ENCODE assay signal across 24 cellular contexts in genomic region chr2:238595750-238596570, GRCh38.
DNase-seq lines count a peak whose midpoint lies in the region; ATAC-seq and TF ChIP-seq lines count a peak whose summit lies in the region.
"Had no signal": no experiment of that assay in that cellular context is flagged by ENCODE, and none has a peak within 500 bp of the region (broad histone marks: within the 10 kb centered on the region; RNA-seq: fewer than 3 reads in every experiment).

No MANE protein-coding gene starts in this region.

- intact Hi-C loops in transverse colon (cut with DNase I; ENCODE audit: low total_unique reads), result no loop called here

- peaks cover 3% of the 10 kb centered on the region for H3K9me3 Mint-ChIP-seq in neural crest cell
- H3K9me3 Mint-ChIP-seq: GM23338 had no signal

- H3K4me3 Mint-ChIP-seq in neural crest cell, result no peak overlapping the region
- H3K4me3 Mint-ChIP-seq: B cell, GM23338, T-helper 17 cell had no signal

- no peak for ATAC-seq in left lobe of liver
- ATAC-seq: GM23338; naive thymus-derived CD8-positive, alpha-beta T cell; T-helper 17 cell had no signal

- TF ChIP-seq EP300 in transverse colon (IDR thresholded peaks at IDR 0.05; ENCODE audit: low read depth), result no peak

- no peak for TF ChIP-seq CTCF in fibroblast of lung (conservative IDR thresholded peaks at IDR 0.05 in 1 of 2, IDR thresholded peaks at IDR 0.05 in 1 of 2; ENCODE audit: low read depth in 1 of 2, low read length in 2 of 2)
- TF ChIP-seq CTCF in neural crest cell (conservative IDR thresholded peaks at IDR 0.05), result no peak
- TF ChIP-seq CTCF in transverse colon (IDR thresholded peaks at IDR 0.05), result no peak

- H3K4me3 ChIP-seq in fibroblast of lung (replicated peaks in 1 of 4; ENCODE audit: control extremely low read depth in 1 of 4, insufficient read depth in 1 of 4, low read depth in 3 of 4, low read length in 4 of 4) (no peak overlapping the region), transverse colon (no peak overlapping the region)
- H3K4me3 ChIP-seq: dorsolateral prefrontal cortex, GM23338, thyroid gland had no signal

- peak overlapping the region; percentile 20 for H2AFZ ChIP-seq in fibroblast of lung (ENCODE audit: low read length)

- TF ChIP-seq POLR2A in transverse colon (IDR thresholded peaks at IDR 0.05), result no peak

- H4K20me1 ChIP-seq in fibroblast of lung (ENCODE audit: control insufficient read depth, extremely low read depth, insufficient read depth, low read length), result no peaks in the 10 kb centered on the region

- in situ Hi-C loops in transverse colon (cut with MboI; ENCODE audit: low pct_ligation_motif_present in 1 of 4, low pct_unique_long_range_greater_than_20kb in 1 of 4, low sequenced_read_pairs in 3 of 4), result no loop called here

- no peaks in the 10 kb centered on the region for H3K36me3 Mint-ChIP-seq in neural crest cell (ENCODE audit: low read depth)
- H3K36me3 Mint-ChIP-seq: naive thymus-derived CD8-positive, alpha-beta T cell had no signal

- H3K9ac ChIP-seq in fibroblast of lung (ENCODE audit: insufficient read depth, low read length), result no peak overlapping the region

- H3K4me1 ChIP-seq in fibroblast of lung (ENCODE audit: control insufficient read depth, extremely low read depth, insufficient read depth, low read length) (peaks cover 13% of the 10 kb centered on the region), transverse colon (peaks cover 5 to 14% (median 7%) of the 10 kb centered on the region in 4 donors)

- H3K36me3 ChIP-seq in fibroblast of lung (ENCODE audit: control insufficient read depth, insufficient read depth, low read length) (no peaks in the 10 kb centered on the region), transverse colon (no peaks in the 10 kb centered on the region)
- H3K36me3 ChIP-seq: thyroid gland, WERI-Rb-1 had no signal

- WGBS in transverse colon (ENCODE audit: low coverage in 1 of 2), 2 donors, result 80 to 84% methylated on average over 10 to 20 of the region's 20 CpGs

- DNase-seq in NCI-H82 (lab: John Stamatoyannopoulos, UW) (peak; percentile 64), NCI-H82 treated with DMSO at 0.1 percent for 48 hours (lab: John Stamatoyannopoulos, UW; ENCODE audit: unreplicated experiment) (no peak), fibroblast of lung (ENCODE audit: low read depth in 2 of 2) (no peak), neural crest cell (ENCODE audit: low read depth, low spot score) (no peak), transverse colon (no peak), middle frontal gyrus (ENCODE audit: extremely low spot score, low spot score) (no peak), left lobe of liver (ENCODE audit: low spot score) (no peak)
- DNase-seq in stimulated activated naive CD4-positive, alpha-beta T cell treated with Interleukin-2 at 50 U/mL for 16 hours (lab: John Stamatoyannopoulos, UW), result no peak
- DNase-seq: activated CD4-positive, alpha-beta T cell treated with anti-CD3 and anti-CD28 coated beads, Interleukin-2, amount 50 U/mL, for 48 hours; activated naive CD4-positive, alpha-beta T cell; amniotic stem cell; caudate nucleus; COR-L47; dorsolateral prefrontal cortex; Karpas-422; naive thymus-derived CD8-positive, alpha-beta T cell; NCI-H524 treated with DMSO at 0.1 percent for 48 hours; OCI-M1; T-helper 17 cell; thyroid gland; WERI-Rb-1 had no signal

- peak overlapping the region; percentile 78 for H3K27ac Mint-ChIP-seq in neural crest cell (ENCODE audit: unreplicated experiment)
- H3K27ac Mint-ChIP-seq: B cell, GM23338, T-helper 17 cell had no signal

- H3K4me2 ChIP-seq in fibroblast of lung (ENCODE audit: extremely low read depth, insufficient read depth, low read length), result no peak overlapping the region
- H3K4me2 ChIP-seq: GM23338 had no signal

- H3K4me1 Mint-ChIP-seq in neural crest cell, result peaks cover 10% of the 10 kb centered on the region
- H3K4me1 Mint-ChIP-seq: B cell, GM23338 had no signal

- H3K27me3 ChIP-seq in fibroblast of lung (ENCODE audit: control insufficient read depth, insufficient read depth, low read length) (no peaks in the 10 kb centered on the region), transverse colon (no peaks in the 10 kb centered on the region)
- H3K27me3 ChIP-seq: thyroid gland had no signal

- H3K27ac ChIP-seq in fibroblast of lung (ENCODE audit: insufficient read depth, low read length) (no peak overlapping the region), transverse colon (peak overlapping the region; percentile 58 to 85 (median 69))
- H3K27ac ChIP-seq: 22Rv1, WERI-Rb-1 had no signal

- H3K27me3 Mint-ChIP-seq in neural crest cell (ENCODE audit: low read depth), result no peaks in the 10 kb centered on the region

- no peaks in the 10 kb centered on the region for H3K79me2 ChIP-seq in fibroblast of lung (ENCODE audit: control insufficient read depth, insufficient read depth, low read length)

- H3K9me3 ChIP-seq in fibroblast of lung (ENCODE audit: control insufficient read depth, insufficient read depth, low read depth, low read length) (no peaks in the 10 kb centered on the region), transverse colon (no peaks in the 10 kb centered on the region)
- H3K9me3 ChIP-seq: thyroid gland had no signal
